ENCODE assay signal across 8 cellular contexts in the genomic region with DNA sequence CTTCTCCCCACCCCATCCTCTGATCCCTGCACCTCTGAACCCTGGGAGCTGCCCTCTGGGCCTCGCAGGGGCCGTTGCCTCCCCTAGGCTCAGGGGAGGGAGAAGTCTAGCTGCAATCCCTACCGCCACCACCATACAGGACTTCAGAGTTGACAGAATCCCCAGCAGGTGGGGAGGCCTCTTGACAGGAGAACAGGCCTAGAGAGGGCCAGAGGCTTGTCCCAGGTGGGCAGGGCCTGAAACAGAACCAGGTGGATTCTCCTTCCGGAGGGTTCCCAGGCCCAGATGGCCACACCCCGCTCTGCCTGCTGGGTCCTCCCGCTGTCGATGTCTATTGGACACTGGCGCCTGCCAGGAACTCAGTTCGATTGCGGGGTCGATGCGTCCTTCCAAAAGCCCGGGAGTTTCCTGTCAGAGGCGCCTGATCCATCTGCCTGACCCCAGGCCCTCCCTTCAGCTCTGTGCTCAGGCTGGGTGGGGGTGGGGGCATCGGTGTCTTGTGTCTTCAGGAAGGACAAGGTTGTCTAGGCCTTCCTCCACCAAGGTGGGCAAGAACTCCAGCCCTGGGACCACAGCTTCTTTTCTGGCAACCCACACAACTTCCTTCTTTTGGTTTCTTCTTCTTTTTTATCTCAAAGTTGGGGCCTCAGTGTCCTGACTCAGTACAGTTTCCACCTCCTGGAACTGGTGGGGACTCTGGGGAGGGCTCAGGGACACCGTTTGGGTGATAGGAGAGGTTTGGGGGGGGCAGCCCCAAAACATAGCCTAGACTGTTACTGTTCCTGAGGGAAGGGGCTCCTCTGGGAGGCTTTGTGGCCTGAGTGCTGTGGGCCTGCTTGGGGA. TPM values are rescaled to one million over a fixed set of nuclear protein-coding genes. Genes with fewer than 3 reads are reported as not detected.
DNase-seq lines count a peak whose midpoint lies in the region; ATAC-seq and TF ChIP-seq lines count a peak whose summit lies in the region.

No MANE protein-coding gene starts in this region.

- WGBS in hepatocyte (ENCODE audit: low lambda C conversion rate, missing lambda C conversion rate): 47% methylated on average over 16 of the region's 16 CpGs

- peak; percentile 10 for DNase-seq in D341Med (ENCODE audit: low spot score)
- DNase-seq in OCI-LY7 (ENCODE audit: low spot score): peak; percentile 54
- DNase-seq in hepatocyte (ENCODE audit: low spot score): peak; percentile 81
- DNase-seq in effector CD8-positive, alpha-beta T cell (lab: John Stamatoyannopoulos, UW): no peak
- no peak for DNase-seq in NCI-H2081 treated with DMSO at 0.1 percent for 48 hours (lab: John Stamatoyannopoulos, UW)

- no peaks in the 10 kb centered on the region for H3K9me3 ChIP-seq in OCI-LY7 (ENCODE audit: low read length)
- H3K9me3 ChIP-seq in hepatocyte (ENCODE audit: low read depth): no peaks in the 10 kb centered on the region

- H3K27ac ChIP-seq in OCI-LY7 (ENCODE audit: low read depth, low read length, poor library complexity, severe bottlenecking): no peak overlapping the region
- H3K27ac ChIP-seq in hepatocyte: peak overlapping the region; percentile 94

- TF ChIP-seq CTCF in OCI-LY7 (conservative IDR thresholded peaks at IDR 0.05; ENCODE audit: low read length) (peak; percentile 47; the same call in 1 of the 2 replicates), hepatocyte (IDR thresholded peaks at IDR 0.05; ENCODE audit: poor library complexity) (peak; percentile 10)

- H3K4me3 ChIP-seq in OCI-LY7 (ENCODE audit: low read depth, low read length, poor library complexity, severe bottlenecking) (no peak overlapping the region), hepatocyte (no peak overlapping the region)

- H4K20me1 ChIP-seq in OCI-LY7 (ENCODE audit: insufficient read depth, low read length) (no peaks in the 10 kb centered on the region), hepatocyte (ENCODE audit: insufficient read depth, poor library complexity, severe bottlenecking) (no peaks in the 10 kb centered on the region)

- peak; percentile 71 for ATAC-seq in GM21529 (IDR thresholded peaks at IDR 0.05; ENCODE audit: unreplicated experiment)
- no peak for ATAC-seq in HG03196 (IDR thresholded peaks at IDR 0.05; ENCODE audit: unreplicated experiment)
- ATAC-seq in HG03565 (IDR thresholded peaks at IDR 0.05; ENCODE audit: unreplicated experiment): no peak

- no peaks in the 10 kb centered on the region for H3K27me3 ChIP-seq in hepatocyte

- no peaks in the 10 kb centered on the region for H3K9me2 ChIP-seq in OCI-LY7 (ENCODE audit: insufficient read depth, low read length)
- no peaks in the 10 kb centered on the region for H3K9me2 ChIP-seq in hepatocyte (replicated peaks; ENCODE audit: insufficient read depth)

- H3K79me2 ChIP-seq in OCI-LY7 (ENCODE audit: insufficient read depth, low read depth, low read length) (no peaks in the 10 kb centered on the region), hepatocyte (peaks cover 3% of the 10 kb centered on the region)

- BruUV-seq in OCI-LY7 (replicated peaks; lab: Mats Ljungman, UMichigan): no TSS peak

- POLR2A ChIA-PET in OCI-LY7 (lab: Charles Lee): no interaction called here

- intact Hi-C loops in OCI-LY7 (cut with micrococcal nuclease; ENCODE audit: unreplicated experiment): no loop called here

- H3K4me1 ChIP-seq in OCI-LY7 (ENCODE audit: insufficient read depth, low read length, poor library complexity, severe bottlenecking): peaks cover 18% of the 10 kb centered on the region
- H3K4me1 ChIP-seq in hepatocyte (ENCODE audit: insufficient read depth): peaks cover 62% of the 10 kb centered on the region

- H2AFZ ChIP-seq in OCI-LY7 (ENCODE audit: low read length) (no peak overlapping the region), hepatocyte (no peak overlapping the region)

- H3K36me3 ChIP-seq in OCI-LY7 (ENCODE audit: insufficient read depth, low read length) (no peaks in the 10 kb centered on the region), hepatocyte (replicated peaks; ENCODE audit: insufficient read depth, low read depth) (no peaks in the 10 kb centered on the region)

- CTCF ChIA-PET in OCI-LY7 (lab: Charles Lee; ENCODE audit: unreplicated experiment): interaction anchor here (0.5 to 1.1 kb wide), 2 partner anchors 50 to 64 kb away, joined by 3 to 4 read pairs; no protein-coding TSS in a partner anchor

- H3K4me2 ChIP-seq in OCI-LY7 (ENCODE audit: low read length) (peak overlapping the region; percentile 17; the same call in 1 of the 2 replicates), hepatocyte (peak overlapping the region; percentile 32)

RNA-seq across cellular contexts. Expression of a gene that starts 6.4 kb away (rescaled TPM):
- 8.1 and 12.9 TPM in 2 replicates for total RNA-seq in OCI-LY7 (2014; rRNA removed; shearing (Covaris generic))
- total RNA-seq in OCI-LY7 (2022) (10.4 and 12.1 TPM in 2 replicates), hepatocyte (290 and 390 TPM in 2 replicates)
- polyA plus RNA-seq in hepatocyte: 575 and 686 TPM in 2 replicates

RNA-seq across cellular contexts. Expression of a gene that starts 26.7 kb away (rescaled TPM):
- 99.1 and 103 TPM in 2 replicates for total RNA-seq in OCI-LY7 (2014; rRNA removed; shearing (Covaris generic))
- 108 and 130 TPM in 2 replicates for total RNA-seq in OCI-LY7 (2022)
- total RNA-seq in hepatocyte: 8.2 and 11.5 TPM in 2 replicates
- 20.3 and 27.6 TPM in 2 replicates for polyA plus RNA-seq in hepatocyte

RNA-seq across cellular contexts. Expression of a gene that starts 35.3 kb away (rescaled TPM):
- total RNA-seq in OCI-LY7 (2014; rRNA removed; shearing (Covaris generic)): 61.3 and 65.6 TPM in 2 replicates
- total RNA-seq in OCI-LY7 (2022): 96.9 and 106 TPM in 2 replicates
- 86.9 and 118 TPM in 2 replicates for total RNA-seq in hepatocyte
- 53.2 and 60.2 TPM in 2 replicates for polyA plus RNA-seq in hepatocyte

Comparison
In these comparisons a context has a peak if more than half of its experiments do, and no peak if none do; other contexts are left out.
1. DNase-seq: peak in D341Med (single experiment), OCI-LY7 (single experiment) and hepatocyte (single experiment); none in effector CD8-positive, alpha-beta T cell (single experiment) and NCI-H2081 treated with DMSO at 0.1 percent for 48 hours (single experiment).
2. RNA of a gene that starts 6.4 kb away (total RNA-seq): 290 to 390 TPM in hepatocyte; 8.1 to 12.9 TPM in OCI-LY7; every median in the first group is over 10 times any median in the second.